In the genomic region with DNA sequence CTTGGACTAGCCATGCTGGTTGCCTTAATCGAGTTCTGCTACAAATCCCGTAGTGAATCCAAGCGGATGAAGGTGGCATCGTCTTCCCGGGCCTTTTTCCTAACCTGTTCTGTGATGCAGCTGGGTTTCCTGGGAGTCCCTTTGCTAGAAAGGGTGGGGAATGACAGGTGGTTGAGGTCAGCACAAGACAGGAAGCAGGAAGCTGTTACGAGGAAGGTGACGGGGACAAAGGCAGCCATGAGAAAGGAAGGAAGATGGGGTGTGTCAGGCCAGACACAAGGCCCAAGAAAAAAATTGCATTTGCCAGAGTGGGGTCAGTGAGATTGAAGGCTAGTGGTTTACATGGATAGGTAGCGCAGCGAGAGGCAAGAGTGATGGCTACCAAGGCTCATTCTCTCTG, we compare ENCODE assay signal across 35 cellular contexts.
"Had no signal": no experiment of that assay in that cellular context is flagged by ENCODE, and none has a peak within 500 bp of the region (broad histone marks: within the 10 kb centered on the region; RNA-seq: fewer than 3 reads in every experiment).

No MANE protein-coding gene starts in this region.

- H3K9me3 ChIP-seq: MG63 had no signal

- H3K4me3 ChIP-seq: MG63 had no signal

- H3K27me3 ChIP-seq: MG63 had no signal

- H3K36me3 ChIP-seq: MG63 had no signal

- DNase-seq: Karpas-422, Kasumi-1, MG63, MM.1S, MV-4-11, NCI-H1048, NCI-H1092, NCI-H1092 treated with DMSO at 0.1 percent for 48 hours, NCI-H1105, NCI-H1105 treated with DMSO at 0.1 percent for 48 hours, NCI-H1417, NCI-H1417 treated with DMSO at 0.1 percent for 48 hours, NCI-H1436, NCI-H1436 treated with DMSO at 0.1 percent for 48 hours, NCI-H146, NCI-H1694, NCI-H1694 treated with DMSO at 0.1 percent for 48 hours, NCI-H187, NCI-H187 treated with DMSO at 0.1 percent for 48 hours, NCI-H1930, NCI-H2029, NCI-H2029 treated with DMSO at 0.1 percent for 48 hours, NCI-H2081, NCI-H2081 treated with DMSO at 0.1 percent for 48 hours, NCI-H2107, NCI-H2171, NCI-H2171 treated with DMSO at 0.1 percent for 48 hours, NCI-H2227 treated with DMSO at 0.1 percent for 48 hours, NCI-H226, NCI-H345, NCI-H446, NCI-H446 treated with DMSO at 0.1 percent for 48 hours, NCI-H510A, NCI-H510A treated with DMSO at 0.1 percent for 48 hours, NCI-H524 had no signal
